Comparison of ENCODE assay signal across 12 cellular contexts in the genomic region with DNA sequence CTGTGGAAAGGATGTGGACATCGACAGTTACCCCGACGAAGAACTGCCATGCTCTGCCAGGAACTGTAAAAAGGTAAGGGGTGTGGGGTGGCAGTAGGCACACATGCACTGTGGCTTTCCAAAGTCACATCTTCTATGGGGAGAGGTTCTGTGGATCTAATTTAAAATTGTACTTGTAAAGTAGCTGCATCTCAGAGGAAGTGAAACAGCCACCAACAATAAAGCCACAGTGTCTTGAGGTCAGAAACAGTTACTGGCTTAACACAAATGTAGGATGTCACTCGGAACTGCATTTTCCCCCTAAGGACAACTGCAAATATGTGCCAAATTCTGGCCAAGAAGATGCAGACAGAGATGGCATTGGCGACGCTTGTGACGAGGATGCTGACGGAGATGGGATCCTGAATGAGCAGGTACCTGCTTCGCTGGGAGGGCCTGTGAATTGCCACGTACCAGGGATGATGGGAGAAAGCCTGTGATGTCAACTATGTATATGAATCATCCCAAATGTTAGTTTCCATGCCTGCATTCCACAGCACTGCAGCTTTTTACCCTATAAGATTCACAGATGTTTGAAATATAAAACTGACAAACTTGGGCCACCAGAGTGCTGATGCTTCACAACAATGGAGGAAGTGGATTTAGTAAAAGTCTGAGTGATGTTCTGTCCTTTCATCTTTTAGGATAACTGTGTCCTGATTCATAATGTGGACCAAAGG. TPM values are rescaled to one million over a fixed set of nuclear protein-coding genes. Genes with fewer than 3 reads are reported as not detected.
DNase-seq lines count a peak whose midpoint lies in the region; ATAC-seq and TF ChIP-seq lines count a peak whose summit lies in the region.
"Had no signal": no experiment of that assay in that cellular context is flagged by ENCODE, and none has a peak within 500 bp of the region (broad histone marks: within the 10 kb centered on the region; RNA-seq: fewer than 3 reads in every experiment).

No MANE protein-coding gene starts in this region.

- ATAC-seq in GM19455 (IDR thresholded peaks at IDR 0.05; ENCODE audit: unreplicated experiment) (peak; percentile 55), HG03565 (IDR thresholded peaks at IDR 0.05; ENCODE audit: unreplicated experiment) (peak; percentile 49), GM18870 (IDR thresholded peaks at IDR 0.05; ENCODE audit: unreplicated experiment) (no peak)
- ATAC-seq: foreskin keratinocyte had no signal

- BruUV-seq in A673 (replicated peaks; lab: Mats Ljungman, UMichigan): no TSS peak

- peaks cover 26% of the 10 kb centered on the region for H3K36me3 Mint-ChIP-seq in brain

- H3K4me1 Mint-ChIP-seq in brain: peaks cover 29% of the 10 kb centered on the region

- POLR2A ChIA-PET in A673 (lab: Charles Lee; ENCODE audit: low non-redundant PET): no interaction called here

- no peaks in the 10 kb centered on the region for H3K9me3 ChIP-seq in A673 (ENCODE audit: low read depth, low read length, poor library complexity, severe bottlenecking)

- H3K4me3 ChIP-seq in A673 (ENCODE audit: low read depth, low read length, poor library complexity, severe bottlenecking): no peak overlapping the region

- H3K36me3 ChIP-seq in A673 (ENCODE audit: insufficient read depth, low read length, poor library complexity, severe bottlenecking): no peaks in the 10 kb centered on the region

- no peak for TF ChIP-seq CTCF in brain (conservative IDR thresholded peaks at IDR 0.05)
- TF ChIP-seq CTCF in A673 (conservative IDR thresholded peaks at IDR 0.05; ENCODE audit: low read depth, low read length): no peak

- no peaks in the 10 kb centered on the region for H3K9me3 Mint-ChIP-seq in brain
- H3K9me3 Mint-ChIP-seq: type B pancreatic cell had no signal

- H3K4me1 ChIP-seq in A673 (ENCODE audit: insufficient read depth, low read length, poor library complexity, severe bottlenecking): peaks cover 17% of the 10 kb centered on the region
- H3K4me1 ChIP-seq: foreskin keratinocyte had no signal

- H3K4me3 Mint-ChIP-seq in brain: peak overlapping the region in 4 of 5 experiments; percentile 11 to 68 (median 30)
- H3K4me3 Mint-ChIP-seq: type B pancreatic cell had no signal

- intact Hi-C loops in A673 (cut with micrococcal nuclease; ENCODE audit: unreplicated experiment): no loop called here

- DNase-seq in AML-193 (lab: John Stamatoyannopoulos, UW) (peak; percentile 58 to 61), NCI-H82 (lab: John Stamatoyannopoulos, UW) (no peak), A673 (ENCODE audit: low spot score) (no peak), SW 1271 (lab: John Stamatoyannopoulos, UW) (no peak)
- DNase-seq: cerebellar nuclear complex, foreskin keratinocyte, NCI-H1048 had no signal

- no peak overlapping the region for H3K27ac ChIP-seq in A673 (ENCODE audit: low read depth, low read length, poor library complexity, severe bottlenecking)
- H3K27ac ChIP-seq: foreskin keratinocyte had no signal

- H3K27me3 ChIP-seq in A673 (replicated peaks; ENCODE audit: insufficient read depth, low read depth, low read length, poor library complexity): no peaks in the 10 kb centered on the region
- H3K27me3 ChIP-seq: foreskin keratinocyte had no signal

- H3K27ac Mint-ChIP-seq in brain: peak overlapping the region; percentile 32 to 96 (median 94)
- H3K27ac Mint-ChIP-seq: type B pancreatic cell had no signal

- peaks cover 6% of the 10 kb centered on the region for H3K27me3 Mint-ChIP-seq in brain

- CTCF ChIA-PET in A673 (lab: Charles Lee): no interaction called here

RNA-seq across cellular contexts. Expression of gene THBS4, which starts 35.3 kb away (rescaled TPM):
- polyA plus RNA-seq in brain (ENCODE audit: insufficient read depth, low read depth, low replicate concordance): 16.0 TPM
- total RNA-seq in A673 (2021): 0.43 and 1.6 TPM in 2 replicates

Comparison
In these comparisons a context has a peak if more than half of its experiments do, and no peak if none do; other contexts are left out.
1. DNase-seq: peak in AML-193 (2 of 2); none in NCI-H82 (single experiment), A673 (single experiment) and SW 1271 (0 of 2).